Comparison of ENCODE assay signal across 10 cellular contexts in genomic region chr5:124056326-124057160, GRCh38.
DNase-seq lines count a peak whose midpoint lies in the region; ATAC-seq and TF ChIP-seq lines count a peak whose summit lies in the region.
"Had no signal": no experiment of that assay in that cellular context is flagged by ENCODE, and none has a peak within 500 bp of the region (broad histone marks: within the 10 kb centered on the region; RNA-seq: fewer than 3 reads in every experiment).

No MANE protein-coding gene starts in this region.

- POLR2A ChIA-PET in MCF 10A (lab: Yijun Ruan, JAX), result no interaction called here

- H3K36me3 ChIP-seq in breast epithelium, result no peaks in the 10 kb centered on the region
- no peaks in the 10 kb centered on the region for H3K36me3 ChIP-seq in upper lobe of left lung

- no peaks in the 10 kb centered on the region for H3K9me3 Mint-ChIP-seq in MCF 10A (ENCODE audit: unreplicated experiment)

- no peaks in the 10 kb centered on the region for H3K4me1 ChIP-seq in breast epithelium
- peaks cover 7 to 24% (median 15%) of the 10 kb centered on the region in 4 donors for H3K4me1 ChIP-seq in upper lobe of left lung
- H3K4me1 ChIP-seq: A549 had no signal

- TF ChIP-seq CTCF in MCF 10A (IDR thresholded peaks at IDR 0.05; ENCODE audit: unreplicated experiment) (no peak), breast epithelium (IDR thresholded peaks at IDR 0.05) (no peak), upper lobe of left lung (IDR thresholded peaks at IDR 0.05) (no peak)

- peak overlapping the region in 1 of 3 donors; percentile 38 for H3K4me3 ChIP-seq in breast epithelium
- peak overlapping the region in 2 of 4 donors; percentile 11 to 24 for H3K4me3 ChIP-seq in upper lobe of left lung
- H3K4me3 ChIP-seq: A549 had no signal

- DNase-seq in MCF 10A (ENCODE audit: unreplicated experiment) (no peak), breast epithelium (ENCODE audit: low spot score in 2 of 2) (no peak), upper lobe of left lung (peak in 1 of 2 donors; percentile 70), NCI-H524 treated with DMSO at 0.1 percent for 48 hours (lab: John Stamatoyannopoulos, UW) (no peak), COLO829 (ENCODE audit: low spot score) (no peak), occipital lobe (lab: John Stamatoyannopoulos, UW) (no peak)

- H3K36me3 Mint-ChIP-seq in MCF 10A (ENCODE audit: insufficient read depth, unreplicated experiment), result no peaks in the 10 kb centered on the region
- H3K36me3 Mint-ChIP-seq: naive thymus-derived CD8-positive, alpha-beta T cell had no signal

- H3K27me3 ChIP-seq in breast epithelium, result no peaks in the 10 kb centered on the region
- no peaks in the 10 kb centered on the region for H3K27me3 ChIP-seq in upper lobe of left lung

- WGBS in upper lobe of left lung, 2 donors, result 40 to 54% methylated on average over 13 of the region's 13 CpGs

- peak in 1 of 4 donors; percentile 66 for TF ChIP-seq EP300 in upper lobe of left lung (IDR thresholded peaks at IDR 0.05)

- CTCF ChIA-PET in MCF 10A (lab: Yijun Ruan, JAX), result interaction anchor here (1.1 kb wide), 1 partner anchor 37 kb away, joined by 3 read pairs; no protein-coding TSS in a partner anchor

- TF ChIP-seq POLR2A in breast epithelium (IDR thresholded peaks at IDR 0.05), result no peak
- TF ChIP-seq POLR2A in upper lobe of left lung (IDR thresholded peaks at IDR 0.05), result no peak

- H3K4me3 Mint-ChIP-seq in MCF 10A (ENCODE audit: unreplicated experiment), result peak overlapping the region; percentile 35

- H3K4me1 Mint-ChIP-seq in MCF 10A (ENCODE audit: insufficient read depth, unreplicated experiment), result peaks cover 25% of the 10 kb centered on the region

- H3K27ac Mint-ChIP-seq in MCF 10A (ENCODE audit: low read depth, unreplicated experiment), result no peak overlapping the region

- no TSS peak for BruUV-seq in MCF 10A (replicated peaks; lab: Mats Ljungman, UMichigan)

- H3K27ac ChIP-seq in breast epithelium (no peak overlapping the region), upper lobe of left lung (peak overlapping the region in 1 of 4 donors; percentile 62)
- H3K27ac ChIP-seq: A549 had no signal

- ATAC-seq in HG03025 (IDR thresholded peaks at IDR 0.05; ENCODE audit: low FRiP score, unreplicated experiment) (peak; percentile 82), SK-N-SH treated with all-trans-retinoic acid at 6 μM for 48 hours (peak; percentile 18), upper lobe of left lung (ENCODE audit: low FRiP score in 2 of 2) (peak; percentile 20 to 75)
- ATAC-seq: A549 had no signal

- no peaks in the 10 kb centered on the region for H3K27me3 Mint-ChIP-seq in MCF 10A (ENCODE audit: insufficient read depth, unreplicated experiment)
- H3K27me3 Mint-ChIP-seq: naive thymus-derived CD8-positive, alpha-beta T cell had no signal

- intact Hi-C loops in MCF 10A (cut with micrococcal nuclease) (loop anchor here (5.0 kb wide), 1 partner anchor 46 kb away; no protein-coding TSS in a partner anchor), breast epithelium (cut with DNase I; ENCODE audit: low total_unique reads) (no loop called here)

- H3K9me3 ChIP-seq in breast epithelium (no peaks in the 10 kb centered on the region), upper lobe of left lung (no peaks in the 10 kb centered on the region)
- H3K9me3 ChIP-seq: A549 had no signal

TF ChIP-seq in SK-N-SH treated with all-trans-retinoic acid at 6 μM for 48 hours, 23 proteins besides CTCF, POLR2A, EP300 and RAD21 (continues in another document):
- TF ChIP-seq ZNF565 (CRISPR knock-in tag; conservative IDR thresholded peaks at IDR 0.05; ENCODE audit: low read depth), result no peak
- TF ChIP-seq PATZ1 (CRISPR knock-in tag; IDR thresholded peaks at IDR 0.05; ENCODE audit: borderline replicate concordance), result no peak
- TF ChIP-seq ESRRG (CRISPR knock-in tag; IDR thresholded peaks at IDR 0.05), result no peak
- peak; percentile 89 for TF ChIP-seq TOX (CRISPR knock-in tag; IDR thresholded peaks at IDR 0.05; ENCODE audit: borderline replicate concordance)
- TF ChIP-seq CSRNP3 (CRISPR knock-in tag; IDR thresholded peaks at IDR 0.05), result no peak
- TF ChIP-seq ZNF8 (CRISPR knock-in tag; IDR thresholded peaks at IDR 0.05), result no peak
- TF ChIP-seq SNAI2 (CRISPR knock-in tag; IDR thresholded peaks at IDR 0.05), result no peak
- TF ChIP-seq ARNTL (CRISPR knock-in tag; IDR thresholded peaks at IDR 0.05; ENCODE audit: borderline replicate concordance, low read depth), result no peak
- no peak for TF ChIP-seq TSHZ2 (CRISPR knock-in tag; IDR thresholded peaks at IDR 0.05)
- no peak for TF ChIP-seq CSDC2 (CRISPR knock-in tag; IDR thresholded peaks at IDR 0.05)
- no peak for TF ChIP-seq GLIS3 (CRISPR knock-in tag; IDR thresholded peaks at IDR 0.05)
- TF ChIP-seq CREB5 (CRISPR knock-in tag; IDR thresholded peaks at IDR 0.05; ENCODE audit: low read depth), result 0 out of 2 replicates have a peak, but pooled peaks have one; percentile 7
- peak; percentile 89; the same call in 1 of the 2 replicates for TF ChIP-seq ISL1 (CRISPR knock-in tag; IDR thresholded peaks at IDR 0.05)

Comparison
In these comparisons a context has a peak if more than half of its experiments do, and no peak if none do; other contexts are left out.
1. ATAC-seq: peak in every context shown above with its lines; median percentile 82 in HG03025; 48 in upper lobe of left lung; 18 in SK-N-SH treated with all-trans-retinoic acid at 6 μM for 48 hours.